Comparison of ENCODE assay signal across 22 cellular contexts in genomic region chr16:20695024-20695423, GRCh38. TPM values are rescaled to one million over a fixed set of nuclear protein-coding genes. Genes with fewer than 3 reads are reported as not detected.
A peak's percentile ranks its signal among the peaks of the same experiment; 100 is the strongest.
DNase-seq lines count a peak whose midpoint lies in the region; ATAC-seq and TF ChIP-seq lines count a peak whose summit lies in the region.
"Had no signal": no experiment of that assay in that cellular context is flagged by ENCODE, and none has a peak within 500 bp of the region (broad histone marks: within the 10 kb centered on the region; RNA-seq: fewer than 3 reads in every experiment).

No MANE protein-coding gene starts in this region.

- peak overlapping the region; percentile 69 for H3K27ac ChIP-seq in 22Rv1
- H3K27ac ChIP-seq in right lobe of liver, result no peak overlapping the region
- H3K27ac ChIP-seq in stomach, result peak overlapping the region in 3 of 5 donors; percentile 43 to 73 (median 45)
- H3K27ac ChIP-seq: A549; BLaER1 treated with 17β-estradiol and CSF1 and Interleukin-3, amounts not matched to agents 10 nM and 100 nM had no signal

- H3K36me3 ChIP-seq in right lobe of liver (no peaks in the 10 kb centered on the region), stomach (no peaks in the 10 kb centered on the region)
- H3K36me3 ChIP-seq: BE2C; BLaER1 treated with 17β-estradiol and CSF1 and Interleukin-3, amounts not matched to agents 10 nM and 100 nM; HAP-1 had no signal

- TF ChIP-seq CTCF in 22Rv1 (IDR thresholded peaks at IDR 0.05) (no peak), right lobe of liver (IDR thresholded peaks at IDR 0.05) (no peak), stomach (IDR thresholded peaks at IDR 0.05) (no peak)

- H3K9me3 ChIP-seq in right lobe of liver, result no peaks in the 10 kb centered on the region
- H3K9me3 ChIP-seq in stomach, result no peaks in the 10 kb centered on the region
- H3K9me3 ChIP-seq: A549; BE2C; BLaER1 treated with 17β-estradiol and CSF1 and Interleukin-3, amounts not matched to agents 10 nM and 100 nM; HAP-1 had no signal

- ATAC-seq in left lobe of liver, result peak; percentile 66
- peak in 3 of 4 donors; percentile 44 to 51 (median 50) for ATAC-seq in right lobe of liver
- ATAC-seq in SK-N-SH treated with all-trans-retinoic acid at 6 μM for 48 hours, result no peak
- no peak for ATAC-seq in HG02642 (IDR thresholded peaks at IDR 0.05; ENCODE audit: poor library complexity, unreplicated experiment)
- ATAC-seq: A549 had no signal

- no peak for TF ChIP-seq EP300 in stomach (IDR thresholded peaks at IDR 0.05)

- TF ChIP-seq POLR2A in right lobe of liver (IDR thresholded peaks at IDR 0.05) (no peak), stomach (IDR thresholded peaks at IDR 0.05) (no peak)

- H3K27me3 ChIP-seq in right lobe of liver (no peaks in the 10 kb centered on the region), stomach (no peaks in the 10 kb centered on the region)
- H3K27me3 ChIP-seq: BE2C; BLaER1 treated with 17β-estradiol and CSF1 and Interleukin-3, amounts not matched to agents 10 nM and 100 nM had no signal

- 59% methylated on average over 4 of the region's 4 CpGs for WGBS in right lobe of liver (ENCODE audit: insufficient coverage, low coverage, low lambda C conversion rate, missing lambda C conversion rate)
- 27 to 68% (median 38%) methylated on average over 4 of the region's 4 CpGs for WGBS in stomach, 5 donors

- intact Hi-C loops in right lobe of liver (cut with DNase I) (no loop called here), stomach (cut with DNase I; ENCODE audit: low total_unique reads) (no loop called here)

- H3K4me1 ChIP-seq in right lobe of liver (no peaks in the 10 kb centered on the region), stomach (peaks cover 0 to 7% (median 5%) of the 10 kb centered on the region in 4 donors)
- H3K4me1 ChIP-seq: A549, BE2C, HAP-1 had no signal

- H3K4me3 ChIP-seq in right lobe of liver, result no peak overlapping the region
- H3K4me3 ChIP-seq in stomach, result no peak overlapping the region
- H3K4me3 ChIP-seq: A549; BLaER1 treated with 17β-estradiol and CSF1 and Interleukin-3, amounts not matched to agents 10 nM and 100 nM; HAP-1 had no signal

- DNase-seq in left lobe of liver (ENCODE audit: low spot score) (peak; percentile 51), right lobe of liver (peak in 1 of 3 donors; percentile 54), stomach (peak; percentile 35), D341Med (ENCODE audit: low spot score) (no peak)
- DNase-seq: 8988T; ACHN; AML-193; BE2C; CD4-positive, alpha-beta T cell; CD8-positive, alpha-beta memory T cell; DMS53; DMS79 treated with DMSO at 0.1 percent for 48 hours; GF-D8; GOT3 had no signal

TF ChIP-seq in SK-N-SH treated with all-trans-retinoic acid at 6 μM for 48 hours, 23 proteins besides CTCF, POLR2A, EP300 and RAD21:
- TF ChIP-seq OSR1 (CRISPR knock-in tag; IDR thresholded peaks at IDR 0.05) (no peak), ZNF565 (CRISPR knock-in tag; conservative IDR thresholded peaks at IDR 0.05; ENCODE audit: low read depth) (no peak), GLIS3 (CRISPR knock-in tag; IDR thresholded peaks at IDR 0.05) (no peak), ZNF70 (CRISPR knock-in tag; IDR thresholded peaks at IDR 0.05) (no peak), TCF4 (CRISPR knock-in tag; IDR thresholded peaks at IDR 0.05; ENCODE audit: borderline replicate concordance) (no peak), TOX (CRISPR knock-in tag; IDR thresholded peaks at IDR 0.05; ENCODE audit: borderline replicate concordance) (no peak), RARB (CRISPR knock-in tag; IDR thresholded peaks at IDR 0.05) (no peak), PATZ1 (CRISPR knock-in tag; IDR thresholded peaks at IDR 0.05; ENCODE audit: borderline replicate concordance) (no peak), ZNF8 (CRISPR knock-in tag; IDR thresholded peaks at IDR 0.05) (no peak), ZFP3 (CRISPR knock-in tag; IDR thresholded peaks at IDR 0.05) (no peak), BACH2 (CRISPR knock-in tag; IDR thresholded peaks at IDR 0.05; ENCODE audit: borderline replicate concordance) (no peak), CREB5 (CRISPR knock-in tag; IDR thresholded peaks at IDR 0.05; ENCODE audit: low read depth) (no peak), SNAI2 (CRISPR knock-in tag; IDR thresholded peaks at IDR 0.05) (no peak)
- TF ChIP-seq, protein P1, sequence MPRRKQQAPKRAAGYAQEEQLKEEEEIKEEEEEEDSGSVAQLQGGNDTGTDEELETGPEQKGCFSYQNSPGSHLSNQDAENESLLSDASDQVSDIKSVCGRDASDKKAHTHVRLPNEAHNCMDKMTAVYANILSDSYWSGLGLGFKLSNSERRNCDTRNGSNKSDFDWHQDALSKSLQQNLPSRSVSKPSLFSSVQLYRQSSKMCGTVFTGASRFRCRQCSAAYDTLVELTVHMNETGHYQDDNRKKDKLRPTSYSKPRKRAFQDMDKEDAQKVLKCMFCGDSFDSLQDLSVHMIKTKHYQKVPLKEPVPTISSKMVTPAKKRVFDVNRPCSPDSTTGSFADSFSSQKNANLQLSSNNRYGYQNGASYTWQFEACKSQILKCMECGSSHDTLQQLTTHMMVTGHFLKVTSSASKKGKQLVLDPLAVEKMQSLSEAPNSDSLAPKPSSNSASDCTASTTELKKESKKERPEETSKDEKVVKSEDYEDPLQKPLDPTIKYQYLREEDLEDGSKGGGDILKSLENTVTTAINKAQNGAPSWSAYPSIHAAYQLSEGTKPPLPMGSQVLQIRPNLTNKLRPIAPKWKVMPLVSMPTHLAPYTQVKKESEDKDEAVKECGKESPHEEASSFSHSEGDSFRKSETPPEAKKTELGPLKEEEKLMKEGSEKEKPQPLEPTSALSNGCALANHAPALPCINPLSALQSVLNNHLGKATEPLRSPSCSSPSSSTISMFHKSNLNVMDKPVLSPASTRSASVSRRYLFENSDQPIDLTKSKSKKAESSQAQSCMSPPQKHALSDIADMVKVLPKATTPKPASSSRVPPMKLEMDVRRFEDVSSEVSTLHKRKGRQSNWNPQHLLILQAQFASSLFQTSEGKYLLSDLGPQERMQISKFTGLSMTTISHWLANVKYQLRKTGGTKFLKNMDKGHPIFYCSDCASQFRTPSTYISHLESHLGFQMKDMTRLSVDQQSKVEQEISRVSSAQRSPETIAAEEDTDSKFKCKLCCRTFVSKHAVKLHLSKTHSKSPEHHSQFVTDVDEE (CRISPR knock-in tag; IDR thresholded peaks at IDR 0.05), result no peak

RNA-seq across cellular contexts. Expression of gene ACSM1, which starts 2.5 kb away (rescaled TPM):
- 14.2 TPM for total RNA-seq in left lobe of liver
- 10 to 100 TPM in 1 of 6 experiments, 1 to 10 TPM in 4, under 1 TPM in 1; 0.90 to 11.1 (median 1.6) TPM for total RNA-seq in right lobe of liver
- total RNA-seq in stomach, result 1 to 10 TPM in 3 of 5 donors, not detected in 2; 1.3 to 1.9 (median 1.3) TPM
- 1 to 10 TPM in 1 of 3 donors, under 1 TPM in 2; 0.87 to 2.1 (median 0.90) TPM for polyA plus RNA-seq in stomach
- total RNA-seq: Daoy, G401 had no signal
- polyA plus RNA-seq: A549 had no signal

RNA-seq across cellular contexts. Expression of gene THUMPD1, which starts 46.6 kb away (rescaled TPM):
- total RNA-seq in left lobe of liver, result 13.1 TPM
- total RNA-seq in right lobe of liver, result 10 to 100 TPM; 13.5 to 26.4 (median 16.5) TPM
- total RNA-seq in stomach, result 100 to 1,000 TPM in 1 of 5 donors, 10 to 100 TPM in 3, 1 to 10 TPM in 1; 3.2 to 101 (median 44.6) TPM
- polyA plus RNA-seq in stomach, result 10 to 100 TPM; 14.7 to 24.0 (median 18.6) TPM

Comparison
In these comparisons a context has a peak if more than half of its experiments do, and no peak if none do; other contexts are left out.
1. H3K27ac ChIP-seq: peak in 22Rv1 (single experiment) and stomach (3 of 5); none in right lobe of liver (0 of 3).
2. ATAC-seq: peak in left lobe of liver (single experiment) and right lobe of liver (3 of 4); none in SK-N-SH treated with all-trans-retinoic acid at 6 μM for 48 hours (single experiment) and HG02642 (single experiment).